20 cellular contexts compared by ENCODE assay signal in the genomic region with DNA sequence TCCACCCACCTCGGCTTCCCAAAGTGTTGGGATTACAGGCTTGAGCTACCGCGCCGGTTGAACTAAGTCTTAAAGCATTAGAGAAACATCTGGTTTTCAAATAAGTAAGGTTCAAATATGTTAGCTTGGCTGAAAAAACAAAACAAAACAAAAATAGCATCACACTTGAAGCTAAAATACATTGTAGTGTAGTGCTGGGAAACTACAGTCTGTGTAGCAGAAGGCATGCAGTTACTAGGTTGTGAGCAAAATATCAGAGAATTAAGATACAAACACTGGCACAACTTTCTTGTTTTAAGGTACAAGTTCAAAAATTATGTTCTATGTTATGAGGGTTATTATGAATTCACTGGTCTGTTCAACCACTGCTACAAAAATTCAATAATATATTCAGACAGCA.
DNase-seq lines count a peak whose midpoint lies in the region; ATAC-seq, FAIRE-seq and TF ChIP-seq lines count a peak whose summit lies in the region.
"Had no signal": no experiment of that assay in that cellular context is flagged by ENCODE, and none has a peak within 500 bp of the region (broad histone marks: within the 10 kb centered on the region; RNA-seq: fewer than 3 reads in every experiment).

No MANE protein-coding gene starts in this region.

- TF ChIP-seq EP300 in HepG2 (IDR thresholded peaks at IDR 0.05; ENCODE audit: low read depth in 2 of 2, low read length in 2 of 2) (no peak), HepG2 (CRISPR knock-in tag; IDR thresholded peaks at IDR 0.05; ENCODE audit: borderline replicate concordance) (no peak)

- TF ChIP-seq POLR2A in HepG2 (IDR thresholded peaks at IDR 0.05; ENCODE audit: insufficient read depth in 1 of 2, low read depth in 2 of 2, low read length in 2 of 2) (no peak), right lobe of liver (IDR thresholded peaks at IDR 0.05) (no peak)

- TF ChIP-seq CTCF in HepG2 (CRISPR knock-in tag; IDR thresholded peaks at IDR 0.05) (no peak), right lobe of liver (IDR thresholded peaks at IDR 0.05) (no peak), nephron (IDR thresholded peaks at IDR 0.05; ENCODE audit: unreplicated experiment in 3 of 3) (no peak), tibial artery (IDR thresholded peaks at IDR 0.05) (no peak), type B pancreatic cell (conservative IDR thresholded peaks at IDR 0.05) (no peak)

- H3K36me3 ChIP-seq in HepG2 (replicated peaks in 1 of 2; ENCODE audit: control insufficient read depth in 1 of 2, insufficient read depth in 2 of 2, low read length in 2 of 2) (no peaks in the 10 kb centered on the region), right lobe of liver (no peaks in the 10 kb centered on the region), tibial artery (no peaks in the 10 kb centered on the region)
- H3K36me3 ChIP-seq: BLaER1 had no signal

- no peaks in the 10 kb centered on the region for H3K9me3 ChIP-seq in HepG2 (ENCODE audit: low read length)
- no peaks in the 10 kb centered on the region for H3K9me3 ChIP-seq in right lobe of liver
- H3K9me3 ChIP-seq in tibial artery, result no peaks in the 10 kb centered on the region
- H3K9me3 ChIP-seq: BLaER1 had no signal

- H3K9me3 Mint-ChIP-seq in nephron (no peaks in the 10 kb centered on the region), type B pancreatic cell (peaks cover 4% of the 10 kb centered on the region)

- H3K27ac ChIP-seq in HepG2 (ENCODE audit: extremely low read length, insufficient read depth, low read length), result peak overlapping the region; percentile 27
- no peak overlapping the region for H3K27ac ChIP-seq in right lobe of liver
- H3K27ac ChIP-seq in tibial artery, result peak overlapping the region; percentile 24 to 53
- H3K27ac ChIP-seq: BLaER1 had no signal

- POLR2A ChIA-PET in HepG2 (lab: Yijun Ruan, JAX), result no interaction called here

- no peak for FAIRE-seq in HepG2 (lab: Jason Lieb, UNC)
- FAIRE-seq: HTR-8/SVneo had no signal

- H3K9ac ChIP-seq in HepG2 (ENCODE audit: insufficient read depth, low read depth, low read length), result no peak overlapping the region
- H3K9ac ChIP-seq: BLaER1 had no signal

- no peaks in the 10 kb centered on the region for H4K20me1 ChIP-seq in HepG2 (ENCODE audit: insufficient read depth, low read length)
- H4K20me1 ChIP-seq: BLaER1 had no signal

- peak; percentile 73 for ATAC-seq in Right ventricle myocardium superior (ENCODE audit: poor library complexity)
- no peak for ATAC-seq in left cardiac atrium
- ATAC-seq in HepG2, result no peak
- ATAC-seq in right lobe of liver, result no peak
- ATAC-seq: HCT116 had no signal

- H3K79me2 ChIP-seq in HepG2 (ENCODE audit: insufficient read depth, low read length), result no peaks in the 10 kb centered on the region

- 85% methylated on average over 4 of the region's 4 CpGs for WGBS in HepG2 (ENCODE audit: low lambda C conversion rate)
- 69% methylated on average over 4 of the region's 4 CpGs for WGBS in right lobe of liver (ENCODE audit: insufficient coverage, low coverage, low lambda C conversion rate, missing lambda C conversion rate)

- intact Hi-C loops in Right ventricle myocardium superior (cut with DNase I), result no loop called here
- intact Hi-C loops in left cardiac atrium (cut with DNase I), result no loop called here
- intact Hi-C loops in HepG2 (cut with micrococcal nuclease; ENCODE audit: unreplicated experiment), result loop anchor here (10.0 kb wide), 1 partner anchor 63 kb away; no protein-coding TSS in a partner anchor
- intact Hi-C loops in right lobe of liver (cut with DNase I), result no loop called here
- intact Hi-C loops in tibial artery (cut with DNase I; ENCODE audit: low total_unique reads), result no loop called here

- H3K36me3 Mint-ChIP-seq in nephron (ENCODE audit: low read depth), result no peaks in the 10 kb centered on the region
- H3K36me3 Mint-ChIP-seq in type B pancreatic cell, result no peaks in the 10 kb centered on the region
- H3K36me3 Mint-ChIP-seq: CD14-positive monocyte; CD4-positive, alpha-beta memory T cell had no signal

- H3K27me3 ChIP-seq in HepG2 (ENCODE audit: control insufficient read depth in 1 of 2, insufficient read depth in 2 of 2, low read length in 2 of 2) (no peaks in the 10 kb centered on the region), right lobe of liver (no peaks in the 10 kb centered on the region), tibial artery (no peaks in the 10 kb centered on the region)
- H3K27me3 ChIP-seq: BLaER1 had no signal

- H3K27me3 Mint-ChIP-seq in nephron (ENCODE audit: low read depth) (no peaks in the 10 kb centered on the region), type B pancreatic cell (no peaks in the 10 kb centered on the region)
- H3K27me3 Mint-ChIP-seq: CD4-positive, alpha-beta memory T cell had no signal

- no peak overlapping the region for H3K4me2 ChIP-seq in HepG2 (ENCODE audit: low read depth, low read length)
- H3K4me2 ChIP-seq: BLaER1 had no signal

- in situ Hi-C loops in HepG2 (cut with HindIII; ENCODE audit: extremely low pct_ligation_motif_present, low pct_unique_long_range_greater_than_20kb), result loop anchor here (10.0 kb wide), 1 partner anchor 63 kb away; no protein-coding TSS in a partner anchor

- H2AFZ ChIP-seq in HepG2 (ENCODE audit: low read length), result no peak overlapping the region

- peaks cover 38% of the 10 kb centered on the region for H3K4me1 Mint-ChIP-seq in nephron
- H3K4me1 Mint-ChIP-seq in type B pancreatic cell (ENCODE audit: unreplicated experiment), result peaks cover 13% of the 10 kb centered on the region
- H3K4me1 Mint-ChIP-seq: CD14-positive monocyte had no signal

- peaks cover 23% of the 10 kb centered on the region for H3K4me1 ChIP-seq in HepG2 (ENCODE audit: insufficient read depth, low read length)
- no peaks in the 10 kb centered on the region for H3K4me1 ChIP-seq in right lobe of liver
- H3K4me1 ChIP-seq in tibial artery, result peaks cover 0 to 37% (median 17%) of the 10 kb centered on the region in 4 donors

- CTCF ChIA-PET in HepG2 (lab: Yijun Ruan, JAX; ENCODE audit: low intra/inter-chr PET ratio, low total read pairs), result no interaction called here

- H3K4me3 Mint-ChIP-seq in nephron (peak overlapping the region in 1 of 3 experiments; percentile 17), type B pancreatic cell (no peak overlapping the region)
- H3K4me3 Mint-ChIP-seq: CD4-positive, alpha-beta memory T cell; HFFc6 had no signal

- H3K4me3 ChIP-seq in HepG2 (replicated peaks in 1 of 3; ENCODE audit: insufficient read depth in 1 of 3, low read depth in 2 of 3, low read length in 3 of 3) (no peak overlapping the region), right lobe of liver (no peak overlapping the region), tibial artery (no peak overlapping the region)
- H3K4me3 ChIP-seq: BLaER1 had no signal

- DNase-seq in Right ventricle myocardium superior, result no peak
- no peak for DNase-seq in left cardiac atrium
- no peak for DNase-seq in HepG2 (ENCODE audit: low spot score)
- no peak for DNase-seq in right lobe of liver
- no peak for DNase-seq in tibial artery
- no peak for DNase-seq in type B pancreatic cell (ENCODE audit: extremely low spot score, unreplicated experiment)
- no peak for DNase-seq in NCI-H1436 (lab: John Stamatoyannopoulos, UW)
- DNase-seq: 8988T; Calu3; CD4-positive, alpha-beta memory T cell; DMS79 treated with DMSO at 0.1 percent for 48 hours; GF-D8; GOT3; H7; HFFc6 had no signal

- BruUV-seq in HepG2 (replicated peaks; lab: Mats Ljungman, UMichigan), result no TSS peak

- H3K27ac Mint-ChIP-seq in nephron, result peak overlapping the region; percentile 66 to 87 (median 75)
- no peak overlapping the region for H3K27ac Mint-ChIP-seq in type B pancreatic cell
- H3K27ac Mint-ChIP-seq: CD14-positive monocyte, HFFc6 had no signal

- TF ChIP-seq RAD21 in HepG2 (CRISPR knock-in tag; IDR thresholded peaks at IDR 0.05), result no peak

TF ChIP-seq in HepG2, 621 proteins besides CTCF, POLR2A, EP300 and RAD21 (continues in another document):
- TF ChIP-seq ZNF570 (CRISPR knock-in tag; IDR thresholded peaks at IDR 0.05; ENCODE audit: borderline replicate concordance) (no peak), ZBTB21 (CRISPR knock-in tag; IDR thresholded peaks at IDR 0.05) (no peak), EZH2 (conservative IDR thresholded peaks at IDR 0.05; ENCODE audit: low read depth, low read length) (no peak), DNMT1 (CRISPR knock-in tag; IDR thresholded peaks at IDR 0.05) (no peak), ZNF10 (CRISPR knock-in tag; IDR thresholded peaks at IDR 0.05; ENCODE audit: borderline replicate concordance, low read depth) (no peak), HOXA9 (CRISPR knock-in tag; IDR thresholded peaks at IDR 0.05; ENCODE audit: borderline replicate concordance) (no peak)

Comparison
In these comparisons a context has a peak if more than half of its experiments do, and no peak if none do; other contexts are left out.
1. H3K27ac ChIP-seq: peak in HepG2 (single experiment) and tibial artery (2 of 2); none in right lobe of liver (0 of 3).